Comparison of ENCODE assay signal across 18 cellular contexts in the genomic region with DNA sequence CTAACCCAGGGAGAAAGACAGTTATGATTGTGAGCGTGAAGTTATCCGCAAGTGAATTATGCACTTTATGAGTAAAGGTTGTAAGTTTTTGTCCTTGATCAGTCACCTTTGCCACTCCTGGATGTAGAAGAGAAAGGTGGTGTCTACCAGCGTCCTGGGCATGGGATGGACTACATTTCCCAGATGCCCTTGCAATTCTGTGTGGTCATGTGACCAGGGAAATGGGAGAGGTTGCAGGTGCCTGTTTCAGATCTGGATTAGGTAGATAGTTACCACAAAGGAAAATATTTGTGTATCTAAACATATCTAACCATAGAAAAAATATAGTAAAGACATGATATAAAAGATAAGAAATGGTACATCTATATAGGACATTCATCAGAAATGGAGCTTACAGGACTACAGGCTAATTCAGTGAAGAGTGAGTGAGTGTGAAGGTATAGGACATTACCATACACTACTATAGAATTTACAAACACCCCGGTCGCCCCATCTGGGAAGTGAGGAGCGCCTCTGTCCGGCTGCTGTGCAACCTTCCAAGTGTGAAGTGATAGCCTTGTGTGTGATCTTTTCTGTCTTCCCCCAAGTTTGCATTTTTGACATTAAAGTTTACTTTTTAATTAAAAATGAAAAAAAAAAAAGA. TPM values are rescaled to one million over a fixed set of nuclear protein-coding genes. Genes with fewer than 3 reads are reported as not detected.
A peak's percentile ranks its signal among the peaks of the same experiment; 100 is the strongest.
DNase-seq lines count a peak whose midpoint lies in the region; ATAC-seq, FAIRE-seq and TF ChIP-seq lines count a peak whose summit lies in the region.
"Had no signal": no experiment of that assay in that cellular context is flagged by ENCODE, and none has a peak within 500 bp of the region (broad histone marks: within the 10 kb centered on the region; RNA-seq: fewer than 3 reads in every experiment).

No MANE protein-coding gene starts in this region.

- no peaks in the 10 kb centered on the region for H3K27me3 ChIP-seq in bronchial epithelial cell (ENCODE audit: control insufficient read depth, insufficient read depth, low read length)
- peaks cover 9% of the 10 kb centered on the region for H3K27me3 ChIP-seq in transverse colon

- no peak overlapping the region for H3K27ac ChIP-seq in transverse colon
- H3K27ac ChIP-seq: SJSA1, WERI-Rb-1 had no signal

- no peaks in the 10 kb centered on the region for H3K4me1 ChIP-seq in transverse colon
- H3K4me1 ChIP-seq: SJSA1 had no signal

- H3K4me3 ChIP-seq in bronchial epithelial cell (ENCODE audit: low read depth, low read length) (no peak overlapping the region), transverse colon (no peak overlapping the region)
- H3K4me3 ChIP-seq: SJSA1 had no signal

- intact Hi-C loops in transverse colon (cut with DNase I; ENCODE audit: low total_unique reads), result no loop called here

- H3K9me3 Mint-ChIP-seq in activated naive CD4-positive, alpha-beta T cell treated with anti-CD3 and anti-CD28 coated beads, Interleukin-2, amount 10 ng/mL, durations not matched to agents 7 days and 5 days, result no peaks in the 10 kb centered on the region

- H3K4me1 Mint-ChIP-seq in activated naive CD4-positive, alpha-beta T cell treated with anti-CD3 and anti-CD28 coated beads, Interleukin-2, amount 10 ng/mL, durations not matched to agents 7 days and 5 days, result no peaks in the 10 kb centered on the region

- in situ Hi-C loops in transverse colon (cut with MboI; ENCODE audit: low pct_ligation_motif_present in 1 of 4, low pct_unique_long_range_greater_than_20kb in 1 of 4, low sequenced_read_pairs in 3 of 4), result no loop called here

- TF ChIP-seq POLR2A in transverse colon (IDR thresholded peaks at IDR 0.05), result no peak

- peak; percentile 24 for DNase-seq in activated naive CD4-positive, alpha-beta T cell treated with anti-CD3 and anti-CD28 coated beads, Interleukin-2, amount 10 ng/mL, durations not matched to agents 7 days and 5 days
- no peak for DNase-seq in activated naive CD4-positive, alpha-beta T cell treated with anti-CD3 and anti-CD28 coated beads, Interleukin-2, amount 50 U/mL, for 16 hours
- DNase-seq in NCI-H2029 (lab: John Stamatoyannopoulos, UW) (peak; percentile 40), bronchial epithelial cell (ENCODE audit: low read depth) (peak; percentile 7), transverse colon (peak; percentile 13), SKM-1 (lab: John Stamatoyannopoulos, UW; ENCODE audit: unreplicated experiment) (no peak), NCI-H2107 treated with DMSO at 0.1 percent for 48 hours (lab: John Stamatoyannopoulos, UW; ENCODE audit: unreplicated experiment) (no peak)
- DNase-seq: AML-193; aorta; effector CD8-positive, alpha-beta T cell; naive B cell; stimulated activated CD4-positive, alpha-beta T cell treated with anti-CD3 and anti-CD28 coated beads, Interleukin-4, amount 100 ng/mL, for 24 hours; stimulated activated naive B cell treated with anti-CD40 and anti-IgM and Interleukin-4, amounts not matched to agents 10 μg/mL and 1 μg/mL and 100 μg/mL, for 72 hours; WERI-Rb-1 had no signal

- 61 to 63% methylated on average over 7 of the region's 7 CpGs for WGBS in transverse colon (ENCODE audit: low coverage in 1 of 2), 2 donors

- H3K9me3 ChIP-seq in transverse colon, result no peaks in the 10 kb centered on the region
- H3K9me3 ChIP-seq: SJSA1 had no signal

- FAIRE-seq in bronchial epithelial cell (lab: Jason Lieb, UNC), result no peak
- FAIRE-seq: frontal cortex had no signal

- H3K4me3 Mint-ChIP-seq in activated naive CD4-positive, alpha-beta T cell treated with anti-CD3 and anti-CD28 coated beads, Interleukin-2, amount 10 ng/mL, durations not matched to agents 7 days and 5 days, result no peak overlapping the region
- H3K4me3 Mint-ChIP-seq: naive B cell; stimulated activated naive B cell treated with anti-CD40 and anti-IgM and Interleukin-4, amounts not matched to agents 10 μg/mL and 1 μg/mL and 100 μg/mL, for 72 hours had no signal

- H3K27ac Mint-ChIP-seq in activated naive CD4-positive, alpha-beta T cell treated with anti-CD3 and anti-CD28 coated beads, Interleukin-2, amount 10 ng/mL, durations not matched to agents 7 days and 5 days, result no peak overlapping the region
- H3K27ac Mint-ChIP-seq: naive B cell; stimulated activated naive B cell treated with anti-CD40 and anti-IgM and Interleukin-4, amounts not matched to agents 10 μg/mL and 1 μg/mL and 100 μg/mL, for 72 hours had no signal

- TF ChIP-seq EP300 in transverse colon (IDR thresholded peaks at IDR 0.05; ENCODE audit: low read depth), result no peak

- CTCF ChIA-PET in activated naive CD4-positive, alpha-beta T cell treated with anti-CD3 and anti-CD28 coated beads, Interleukin-2, amount 10 ng/mL, durations not matched to agents 7 days and 5 days (lab: Charles Lee), result no interaction called here

- H3K36me3 ChIP-seq in bronchial epithelial cell (ENCODE audit: control insufficient read depth, insufficient read depth, low read length) (no peaks in the 10 kb centered on the region), transverse colon (no peaks in the 10 kb centered on the region)
- H3K36me3 ChIP-seq: SJSA1, WERI-Rb-1 had no signal

- H3K36me3 Mint-ChIP-seq in activated naive CD4-positive, alpha-beta T cell treated with anti-CD3 and anti-CD28 coated beads, Interleukin-2, amount 10 ng/mL, durations not matched to agents 7 days and 5 days, result no peaks in the 10 kb centered on the region

- no peaks in the 10 kb centered on the region for H3K27me3 Mint-ChIP-seq in activated naive CD4-positive, alpha-beta T cell treated with anti-CD3 and anti-CD28 coated beads, Interleukin-2, amount 10 ng/mL, durations not matched to agents 7 days and 5 days

- no peak for TF ChIP-seq CTCF in bronchial epithelial cell (IDR thresholded peaks at IDR 0.05; ENCODE audit: insufficient read depth, low read length, severe bottlenecking)
- TF ChIP-seq CTCF in transverse colon (IDR thresholded peaks at IDR 0.05), result no peak

- ATAC-seq in HG03039 (IDR thresholded peaks at IDR 0.05; ENCODE audit: unreplicated experiment), result no peak

RNA-seq across cellular contexts. Expression of a gene that starts 51.6 kb away (rescaled TPM):
- total RNA-seq in bronchial epithelial cell, result under 0.01 TPM in 1 of 2 replicates, not detected in the other
- 10 to 100 TPM in 1 of 4 donors, 1 to 10 TPM in 3; 2.9 to 15.7 (median 5.2) TPM for total RNA-seq in transverse colon
- total RNA-seq: NCI-H460, SJSA1 had no signal

Comparison
In these comparisons a context has a peak if more than half of its experiments do, and no peak if none do; other contexts are left out.
1. DNase-seq: peak in activated naive CD4-positive, alpha-beta T cell treated with anti-CD3 and anti-CD28 coated beads, Interleukin-2, amount 10 ng/mL, durations not matched to agents 7 days and 5 days (single experiment), NCI-H2029 (single experiment), bronchial epithelial cell (single experiment) and transverse colon (single experiment); none in activated naive CD4-positive, alpha-beta T cell treated with anti-CD3 and anti-CD28 coated beads, Interleukin-2, amount 50 U/mL, for 16 hours (single experiment), SKM-1 (single experiment) and NCI-H2107 treated with DMSO at 0.1 percent for 48 hours (single experiment).